ENCODE assay signal across 21 cellular contexts in the genomic region with DNA sequence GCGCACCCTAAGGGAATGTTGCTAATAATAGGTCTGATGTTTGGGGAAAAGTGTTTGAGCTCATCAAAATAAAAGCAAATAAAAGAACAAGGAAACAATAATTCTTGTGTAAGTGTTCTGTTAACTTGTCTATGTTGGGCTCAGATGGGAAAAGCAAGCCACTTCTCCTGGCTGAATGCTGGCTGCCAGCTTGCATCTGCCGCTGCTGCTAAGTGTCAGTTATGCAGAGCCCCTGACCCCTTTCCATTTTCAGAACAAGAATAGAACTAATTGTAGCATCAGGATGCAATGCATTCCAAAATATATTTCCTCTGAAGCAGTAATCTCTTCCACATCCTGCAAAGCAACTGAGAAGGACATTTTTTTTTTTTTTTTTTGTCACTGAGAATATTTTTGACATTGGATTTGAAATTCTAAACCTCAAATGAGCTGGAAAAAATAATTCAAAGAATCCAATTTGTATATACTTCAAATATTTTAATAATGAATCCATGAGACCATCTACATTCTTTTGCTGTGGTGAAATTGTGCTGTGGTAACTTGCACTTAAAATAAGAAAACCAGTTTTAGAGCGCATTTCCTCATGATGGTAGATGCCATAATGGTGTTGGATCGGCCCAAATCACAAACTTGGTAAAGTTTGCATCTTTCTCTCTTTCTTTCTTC. TPM values are rescaled to one million over a fixed set of nuclear protein-coding genes. Genes with fewer than 3 reads are reported as not detected.
DNase-seq lines count a peak whose midpoint lies in the region; ATAC-seq and TF ChIP-seq lines count a peak whose summit lies in the region.
"Had no signal": no experiment of that assay in that cellular context is flagged by ENCODE, and none has a peak within 500 bp of the region (broad histone marks: within the 10 kb centered on the region; RNA-seq: fewer than 3 reads in every experiment).

No MANE protein-coding gene starts in this region.

- H3K36me3 Mint-ChIP-seq in osteocyte (ENCODE audit: unreplicated experiment) (no peaks in the 10 kb centered on the region), endodermal cell (ENCODE audit: low read depth) (no peaks in the 10 kb centered on the region)
- H3K36me3 Mint-ChIP-seq: CD4-positive, CD25-positive, alpha-beta regulatory T cell; natural killer cell treated with Interleukin-12 subunit alpha and Interleukin-12 subunit beta and Interleukin-15 and Interleukin-18, amount 100 ng/mL, for 72 hours had no signal

- 92 to 97% methylated on average over 4 of the region's 4 CpGs for WGBS in endodermal cell (ENCODE audit: insufficient coverage in 1 of 2, insufficient read length in 1 of 2), 2 experiments

- intact Hi-C loops in upper lobe of right lung (cut with DNase I), result no loop called here

- ATAC-seq in HG03280 (IDR thresholded peaks at IDR 0.05; ENCODE audit: unreplicated experiment) (no peak), upper lobe of right lung (no peak)
- ATAC-seq: body of pancreas; foreskin keratinocyte; natural killer cell treated with Interleukin-12 subunit alpha and Interleukin-12 subunit beta and Interleukin-15 and Interleukin-18, amount 100 ng/mL, for 72 hours had no signal

- DNase-seq in EL (peak; percentile 87), NCI-H69 (lab: John Stamatoyannopoulos, UW) (peak; percentile 35), dedifferentiated amniotic fluid mesenchymal stem cell (ENCODE audit: extremely low spot score) (peak; percentile 82), osteocyte (ENCODE audit: extremely low spot score, unreplicated experiment) (no peak), endodermal cell (no peak), upper lobe of right lung (no peak)
- DNase-seq: activated B cell treated with CpG ODN at 0.5 μM for 24 hours; activated gamma-delta T cell; body of pancreas; CD4-positive, CD25-positive, alpha-beta regulatory T cell; DMS79 treated with DMSO at 0.1 percent for 48 hours; H7; MM.1S; NCI-H187 treated with DMSO at 0.1 percent for 48 hours; NCI-H774; RPMI8226 had no signal

- no peak overlapping the region for H3K27ac ChIP-seq in endodermal cell (ENCODE audit: low read depth, low read length)
- H3K27ac ChIP-seq in upper lobe of right lung, result no peak overlapping the region
- H3K27ac ChIP-seq: body of pancreas, foreskin keratinocyte had no signal

- H3K4me1 Mint-ChIP-seq in osteocyte (ENCODE audit: unreplicated experiment), result peaks cover 22% of the 10 kb centered on the region
- peaks cover 10% of the 10 kb centered on the region for H3K4me1 Mint-ChIP-seq in endodermal cell
- H3K4me1 Mint-ChIP-seq: activated B cell treated with CpG ODN at 0.5 μM for 24 hours; CD4-positive, CD25-positive, alpha-beta regulatory T cell had no signal

- H3K36me3 ChIP-seq in endodermal cell (ENCODE audit: control insufficient read depth, insufficient read depth, low read length), result no peaks in the 10 kb centered on the region
- H3K36me3 ChIP-seq in upper lobe of right lung, result no peaks in the 10 kb centered on the region

- H3K9me3 Mint-ChIP-seq in osteocyte (ENCODE audit: unreplicated experiment), result peaks cover 8% of the 10 kb centered on the region
- H3K9me3 Mint-ChIP-seq in endodermal cell, result peaks cover 22% of the 10 kb centered on the region
- H3K9me3 Mint-ChIP-seq: activated B cell treated with CpG ODN at 0.5 μM for 24 hours; T-helper 1 cell treated with Interleukin-12 subunit alpha and Interleukin-12 subunit beta and Interleukin-4 antibody, amounts not matched to agents 30 μg/mL and 1 μg/mL, for 36 hours had no signal

- H3K27me3 ChIP-seq in endodermal cell (ENCODE audit: control insufficient read depth, insufficient read depth, low read length, poor library complexity, severe bottlenecking) (peaks cover 29% of the 10 kb centered on the region), upper lobe of right lung (no peaks in the 10 kb centered on the region)
- H3K27me3 ChIP-seq: body of pancreas, foreskin keratinocyte had no signal

- H3K4me3 Mint-ChIP-seq in osteocyte (ENCODE audit: unreplicated experiment), result no peak overlapping the region
- no peak overlapping the region for H3K4me3 Mint-ChIP-seq in endodermal cell
- H3K4me3 Mint-ChIP-seq: activated B cell treated with CpG ODN at 0.5 μM for 24 hours; CD4-positive, CD25-positive, alpha-beta regulatory T cell; natural killer cell treated with Interleukin-12 subunit alpha and Interleukin-12 subunit beta and Interleukin-15 and Interleukin-18, amount 100 ng/mL, for 72 hours; T-helper 1 cell treated with Interleukin-12 subunit alpha and Interleukin-12 subunit beta and Interleukin-4 antibody, amounts not matched to agents 30 μg/mL and 1 μg/mL, for 36 hours had no signal

- peaks cover 23% of the 10 kb centered on the region for H3K9me3 ChIP-seq in endodermal cell (ENCODE audit: control insufficient read depth, low read length)
- H3K9me3 ChIP-seq in upper lobe of right lung, result no peaks in the 10 kb centered on the region
- H3K9me3 ChIP-seq: body of pancreas had no signal

- H3K4me1 ChIP-seq in endodermal cell (ENCODE audit: control insufficient read depth, insufficient read depth, low read length) (no peaks in the 10 kb centered on the region), upper lobe of right lung (no peaks in the 10 kb centered on the region)
- H3K4me1 ChIP-seq: body of pancreas had no signal

- H3K27ac Mint-ChIP-seq in osteocyte (ENCODE audit: unreplicated experiment), result peak overlapping the region; percentile 18
- no peak overlapping the region for H3K27ac Mint-ChIP-seq in endodermal cell
- H3K27ac Mint-ChIP-seq: activated B cell treated with CpG ODN at 0.5 μM for 24 hours; CD4-positive, CD25-positive, alpha-beta regulatory T cell; natural killer cell treated with Interleukin-12 subunit alpha and Interleukin-12 subunit beta and Interleukin-15 and Interleukin-18, amount 100 ng/mL, for 72 hours; T-helper 1 cell treated with Interleukin-12 subunit alpha and Interleukin-12 subunit beta and Interleukin-4 antibody, amounts not matched to agents 30 μg/mL and 1 μg/mL, for 36 hours had no signal

- no peak for TF ChIP-seq CTCF in osteocyte (IDR thresholded peaks at IDR 0.05)
- TF ChIP-seq CTCF in endodermal cell (conservative IDR thresholded peaks at IDR 0.05), result no peak
- TF ChIP-seq CTCF in upper lobe of right lung (IDR thresholded peaks at IDR 0.05), result no peak

- H3K4me3 ChIP-seq in endodermal cell (ENCODE audit: low read length) (no peak overlapping the region), upper lobe of right lung (no peak overlapping the region)
- H3K4me3 ChIP-seq: body of pancreas, lung had no signal

- no peak overlapping the region for H3K9ac ChIP-seq in endodermal cell (ENCODE audit: extremely low read depth, low read length, poor library complexity, severe bottlenecking)

- H3K27me3 Mint-ChIP-seq in osteocyte (ENCODE audit: unreplicated experiment) (no peaks in the 10 kb centered on the region), endodermal cell (ENCODE audit: insufficient read depth) (peaks cover 42% of the 10 kb centered on the region)

RNA-seq across cellular contexts. Expression of gene DEK, which starts 43.9 kb away (rescaled TPM):
- total RNA-seq in osteocyte (62.1 and 65.5 TPM in 2 replicates), endodermal cell (100 to 1,000 TPM; 139 to 171 TPM), upper lobe of right lung (64.9 TPM)
- 179 TPM for polyA plus RNA-seq in endodermal cell (2013, experiment 1 of 2)
- 187 TPM for polyA plus RNA-seq in endodermal cell (2013, experiment 2 of 2)

Comparison
In these comparisons a context has a peak if more than half of its experiments do, and no peak if none do; other contexts are left out.
1. DNase-seq: peak in EL (single experiment), NCI-H69 (single experiment) and dedifferentiated amniotic fluid mesenchymal stem cell (single experiment); none in osteocyte (single experiment), endodermal cell (single experiment) and upper lobe of right lung (single experiment).